ENCODE assay signal across 1 cellular context in genomic region chr2:191020221-191020741, GRCh38.
A peak's percentile ranks its signal among the peaks of the same experiment; 100 is the strongest.
TF ChIP-seq lines count a peak whose summit lies in the region.

No MANE protein-coding gene starts in this region.

TF ChIP-seq in K562, 482 proteins besides CTCF, POLR2A, EP300 and RAD21 (continued from another document and continues in another):
- TF ChIP-seq ZNF609 (CRISPR knock-in tag; IDR thresholded peaks at IDR 0.05; ENCODE audit: borderline replicate concordance) (0 out of 2 replicates have a peak, but pooled peaks have one; percentile 14), SLC30A9 (CRISPR knock-in tag; IDR thresholded peaks at IDR 0.05) (no peak), ZNF511 (CRISPR knock-in tag; IDR thresholded peaks at IDR 0.05) (peak; percentile 92), NFXL1 (CRISPR knock-in tag; IDR thresholded peaks at IDR 0.05) (no peak), MIER1 (IDR thresholded peaks at IDR 0.05; ENCODE audit: low read depth) (no peak), DNMT1 (IDR thresholded peaks at IDR 0.05) (no peak), ZNF311 (CRISPR knock-in tag; IDR thresholded peaks at IDR 0.05) (no peak), ZNF133 (CRISPR knock-in tag; IDR thresholded peaks at IDR 0.05) (no peak), ARID3A (IDR thresholded peaks at IDR 0.05; ENCODE audit: borderline replicate concordance, low read depth, low read length) (no peak), ZNF77 (CRISPR knock-in tag; IDR thresholded peaks at IDR 0.05) (no peak), PML (IDR thresholded peaks at IDR 0.05; ENCODE audit: low read length) (peak; percentile 77), BRD9 (IDR thresholded peaks at IDR 0.05; ENCODE audit: low read depth, partially characterized antibody) (no peak), POLR2AphosphoS5 (IDR thresholded peaks at IDR 0.05; ENCODE audit: control insufficient read depth, insufficient read depth, low read depth, low read length) (peak; percentile 90), STAG1 (CRISPR knock-in tag; IDR thresholded peaks at IDR 0.05; ENCODE audit: borderline replicate concordance) (no peak), ZNF57 (CRISPR knock-in tag; IDR thresholded peaks at IDR 0.05) (no peak), CAMTA2 (CRISPR knock-in tag; conservative IDR thresholded peaks at IDR 0.05) (no peak), ZBTB1 (CRISPR knock-in tag; IDR thresholded peaks at IDR 0.05; ENCODE audit: borderline replicate concordance, low read depth) (peak; percentile 87; the same call in 1 of the 2 replicates), ZNF699 (CRISPR knock-in tag; IDR thresholded peaks at IDR 0.05; ENCODE audit: insufficient replicate concordance) (no peak), PURB (CRISPR knock-in tag; IDR thresholded peaks at IDR 0.05; ENCODE audit: low read depth) (no peak), RHOXF2B (CRISPR knock-in tag; conservative IDR thresholded peaks at IDR 0.05) (no peak), ZNF830 (CRISPR knock-in tag; IDR thresholded peaks at IDR 0.05) (no peak), KLF16 (IDR thresholded peaks at IDR 0.05) (peak; percentile 88), ETS1 (conservative IDR thresholded peaks at IDR 0.05; ENCODE audit: control insufficient read depth, low read depth, low read length) (peak; percentile 92), ARID2 (IDR thresholded peaks at IDR 0.05) (no peak), SUPT5H (IDR thresholded peaks at IDR 0.05) (peak; percentile 86), MBD2 (IDR thresholded peaks at IDR 0.05; ENCODE audit: borderline replicate concordance, low read depth) (peak; percentile 43; the same call in 1 of the 2 replicates), CHCHD3 (CRISPR knock-in tag; IDR thresholded peaks at IDR 0.05) (no peak), E2F4 (CRISPR knock-in tag; IDR thresholded peaks at IDR 0.05; ENCODE audit: low read depth) (peak; percentile 96), GABPA (tag; conservative IDR thresholded peaks at IDR 0.05; ENCODE audit: low read depth) (peak; percentile 81), KDM4B (IDR thresholded peaks at IDR 0.05; ENCODE audit: borderline replicate concordance in 2 of 2, low read depth in 1 of 2) (no peak; a peak in 1 of 4 replicates), CSDE1 (IDR thresholded peaks at IDR 0.05) (no peak), BRD4 (IDR thresholded peaks at IDR 0.05) (no peak), NCOA6 (IDR thresholded peaks at IDR 0.05) (no peak), POU5F1 (IDR thresholded peaks at IDR 0.05; ENCODE audit: borderline replicate concordance, low read depth, low read length, partially characterized antibody) (no peak), ZNF316 (IDR thresholded peaks at IDR 0.05) (no peak), TBL1XR1 (IDR thresholded peaks at IDR 0.05; ENCODE audit: low read length in 2 of 2) (peak; percentile 78 to 80; a peak in 3 of 4 replicates), PRPF4 (IDR thresholded peaks at IDR 0.05; ENCODE audit: insufficient read depth, low read depth, low read length, poor library complexity, severe bottlenecking) (no peak), ZNF121 (CRISPR knock-in tag; conservative IDR thresholded peaks at IDR 0.05) (no peak), FOS (IDR thresholded peaks at IDR 0.05; ENCODE audit: extremely low read depth, insufficient read length) (no peak), DIDO1 (tag; IDR thresholded peaks at IDR 0.05; ENCODE audit: low read depth) (peak; percentile 62; the same call in 1 of the 2 replicates), SRSF7 (optimal IDR thresholded peaks at IDR 0.05; ENCODE audit: low read depth, low read length) (no peak), NFIC (IDR thresholded peaks at IDR 0.05) (peak; percentile 28; the same call in 1 of the 2 replicates), SAFB (IDR thresholded peaks at IDR 0.05; ENCODE audit: borderline replicate concordance, low read depth, low read length) (peak; percentile 59), PHF21A (IDR thresholded peaks at IDR 0.05; ENCODE audit: borderline replicate concordance, low read depth) (peak; percentile 60; the same call in 1 of the 2 replicates), FOXP4 (CRISPR knock-in tag; IDR thresholded peaks at IDR 0.05; ENCODE audit: borderline replicate concordance) (no peak), EHMT2 (IDR thresholded peaks at IDR 0.05) (no peak), HDAC6 (IDR thresholded peaks at IDR 0.05; ENCODE audit: low read depth, low read length) (no peak), CC2D1A (IDR thresholded peaks at IDR 0.05) (no peak), ZNF507 (tag; conservative IDR thresholded peaks at IDR 0.05) (no peak), USF2 (CRISPR knock-in tag; IDR thresholded peaks at IDR 0.05) (peak; percentile 91), SP1 (CRISPR knock-in tag; IDR thresholded peaks at IDR 0.05) (peak; percentile 88), BDP1 (IDR thresholded peaks at IDR 0.05; ENCODE audit: insufficient read depth, insufficient read length) (no peak), ZNF785 (CRISPR knock-in tag; IDR thresholded peaks at IDR 0.05) (no peak), TRIM24 (IDR thresholded peaks at IDR 0.05) (peak; percentile 18 to 48; a peak in 2 of 4 replicates), TAF7 (tag; IDR thresholded peaks at IDR 0.05) (peak; percentile 55; the same call in 1 of the 2 replicates), ZNF174 (CRISPR knock-in tag; IDR thresholded peaks at IDR 0.05) (no peak), ZNF253 (CRISPR knock-in tag; conservative IDR thresholded peaks at IDR 0.05) (no peak), MAX (CRISPR knock-in tag; IDR thresholded peaks at IDR 0.05) (peak; percentile 98), ZBTB2 (IDR thresholded peaks at IDR 0.05) (peak; percentile 92), TAF1 (IDR thresholded peaks at IDR 0.05; ENCODE audit: control insufficient read depth, extremely low read depth, insufficient read depth, low read length, severe bottlenecking) (peak; percentile 84), SRSF9 (IDR thresholded peaks at IDR 0.05; ENCODE audit: borderline replicate concordance, low read depth, low read length) (no peak), MAFG (tag; conservative IDR thresholded peaks at IDR 0.05) (no peak), ZNF408 (CRISPR knock-in tag; IDR thresholded peaks at IDR 0.05; ENCODE audit: low read depth) (no peak), HNRNPK (IDR thresholded peaks at IDR 0.05; ENCODE audit: low read depth, low read length, poor library complexity, severe bottlenecking) (peak; percentile 95)
